Comparison of ENCODE assay signal across 12 cellular contexts in the genomic region with DNA sequence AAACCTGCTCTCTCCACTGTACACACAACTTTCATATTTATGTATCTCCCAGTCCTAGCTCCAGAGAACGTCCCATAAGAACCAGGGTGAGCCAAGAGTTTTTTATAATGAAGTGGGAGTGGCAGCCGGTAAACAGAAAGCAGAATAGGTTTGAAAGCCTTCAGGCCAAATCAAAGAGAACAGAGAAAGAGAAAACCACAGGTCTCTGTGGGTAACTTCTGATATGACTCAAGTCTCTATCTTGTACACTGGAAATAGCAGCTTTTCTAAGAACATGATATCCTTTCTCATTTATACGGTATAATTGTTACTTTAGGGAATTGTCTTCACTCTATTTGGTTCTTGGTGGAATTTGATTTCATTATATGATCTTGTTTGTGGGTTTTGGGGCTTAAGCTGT.
DNase-seq lines count a peak whose midpoint lies in the region; ATAC-seq and TF ChIP-seq lines count a peak whose summit lies in the region.
"Had no signal": no experiment of that assay in that cellular context is flagged by ENCODE, and none has a peak within 500 bp of the region (broad histone marks: within the 10 kb centered on the region; RNA-seq: fewer than 3 reads in every experiment).

No MANE protein-coding gene starts in this region.

- POLR2A ChIA-PET in activated CD8-positive, alpha-beta T cell treated with anti-CD3 and anti-CD28 coated beads, Interleukin-2, amount 10 ng/mL, durations not matched to agents 7 days and 5 days (lab: Charles Lee): interaction anchor here (0.7 kb wide), 1 partner anchor 1514 kb away, joined by 3 read pairs; no protein-coding TSS in a partner anchor

- H3K9me3 Mint-ChIP-seq in activated CD8-positive, alpha-beta T cell treated with anti-CD3 and anti-CD28 coated beads, Interleukin-2, amount 10 ng/mL, durations not matched to agents 7 days and 5 days (ENCODE audit: insufficient read depth): peaks cover 8% of the 10 kb centered on the region

- CTCF ChIA-PET in activated CD8-positive, alpha-beta T cell treated with anti-CD3 and anti-CD28 coated beads, Interleukin-2, amount 10 ng/mL, durations not matched to agents 7 days and 5 days (lab: Charles Lee): no interaction called here

- WGBS in thyroid gland, 2 donors: 65 to 78% methylated on average over 3 of the region's 3 CpGs

- no peaks in the 10 kb centered on the region for H3K36me3 Mint-ChIP-seq in activated CD8-positive, alpha-beta T cell treated with anti-CD3 and anti-CD28 coated beads, Interleukin-2, amount 10 ng/mL, durations not matched to agents 7 days and 5 days (ENCODE audit: low read depth)

- TF ChIP-seq POLR2A in thyroid gland (IDR thresholded peaks at IDR 0.05): no peak

- H3K36me3 ChIP-seq in thyroid gland: no peaks in the 10 kb centered on the region

- H3K27me3 Mint-ChIP-seq in activated CD8-positive, alpha-beta T cell treated with anti-CD3 and anti-CD28 coated beads, Interleukin-2, amount 10 ng/mL, durations not matched to agents 7 days and 5 days (ENCODE audit: low read depth): peaks cover 3% of the 10 kb centered on the region
- H3K27me3 Mint-ChIP-seq: effector memory CD8-positive, alpha-beta T cell had no signal

- no peak for DNase-seq in activated CD8-positive, alpha-beta T cell treated with anti-CD3 and anti-CD28 coated beads, Interleukin-2, amount 10 ng/mL, durations not matched to agents 7 days and 5 days
- DNase-seq in thyroid gland (no peak), GDM1 (lab: John Stamatoyannopoulos, UW) (no peak), NCI-H446 treated with DMSO at 0.1 percent for 48 hours (lab: John Stamatoyannopoulos, UW) (no peak), HT-29 (ENCODE audit: low spot score) (no peak)
- DNase-seq: effector memory CD8-positive, alpha-beta T cell; H7; NCI-H187 had no signal

- H3K4me1 ChIP-seq in thyroid gland: no peaks in the 10 kb centered on the region
- H3K4me1 ChIP-seq: parathyroid adenoma had no signal

- no peaks in the 10 kb centered on the region for H3K9me3 ChIP-seq in thyroid gland

- H3K4me1 Mint-ChIP-seq in activated CD8-positive, alpha-beta T cell treated with anti-CD3 and anti-CD28 coated beads, Interleukin-2, amount 10 ng/mL, durations not matched to agents 7 days and 5 days (ENCODE audit: low read depth): peaks cover 14% of the 10 kb centered on the region

- H3K4me3 ChIP-seq in thyroid gland (replicated peaks in 1 of 3): no peak overlapping the region

- no peaks in the 10 kb centered on the region for H3K27me3 ChIP-seq in thyroid gland

- no peak overlapping the region for H3K4me3 Mint-ChIP-seq in activated CD8-positive, alpha-beta T cell treated with anti-CD3 and anti-CD28 coated beads, Interleukin-2, amount 10 ng/mL, durations not matched to agents 7 days and 5 days
- H3K4me3 Mint-ChIP-seq: effector memory CD8-positive, alpha-beta T cell had no signal

- no peak overlapping the region for H3K27ac ChIP-seq in thyroid gland
- H3K27ac ChIP-seq: parathyroid adenoma had no signal

- TF ChIP-seq CTCF in thyroid gland (IDR thresholded peaks at IDR 0.05): no peak

- peak; percentile 99 for ATAC-seq in GM18508 (IDR thresholded peaks at IDR 0.05; ENCODE audit: insufficient read depth, unreplicated experiment)
- peak; percentile 100 for ATAC-seq in GM21390 (IDR thresholded peaks at IDR 0.05; ENCODE audit: unreplicated experiment)
- ATAC-seq in HG03103 (IDR thresholded peaks at IDR 0.05; ENCODE audit: low read depth, unreplicated experiment): peak; percentile 99
- peak; percentile 70 for ATAC-seq in activated CD8-positive, alpha-beta T cell treated with anti-CD3 and anti-CD28 coated beads, Interleukin-2, amount 10 ng/mL, durations not matched to agents 7 days and 5 days
- ATAC-seq: effector memory CD8-positive, alpha-beta T cell had no signal

- intact Hi-C loops in thyroid gland (cut with DNase I): no loop called here

- no peak overlapping the region for H3K27ac Mint-ChIP-seq in activated CD8-positive, alpha-beta T cell treated with anti-CD3 and anti-CD28 coated beads, Interleukin-2, amount 10 ng/mL, durations not matched to agents 7 days and 5 days
- H3K27ac Mint-ChIP-seq: effector memory CD8-positive, alpha-beta T cell had no signal
